ENCODE assay signal across 19 cellular contexts in genomic region chr17:72953621-72954020, GRCh38.
DNase-seq lines count a peak whose midpoint lies in the region; ATAC-seq and TF ChIP-seq lines count a peak whose summit lies in the region.
"Had no signal": no experiment of that assay in that cellular context is flagged by ENCODE, and none has a peak within 500 bp of the region (broad histone marks: within the 10 kb centered on the region; RNA-seq: fewer than 3 reads in every experiment).

No MANE protein-coding gene starts in this region.

- TF ChIP-seq CTCF in GM23338 (conservative IDR thresholded peaks at IDR 0.05; ENCODE audit: low read depth in 2 of 2) (no peak), RWPE2 (IDR thresholded peaks at IDR 0.05; ENCODE audit: poor library complexity, severe bottlenecking) (no peak)

- H3K27ac ChIP-seq in GM23338 (ENCODE audit: low read depth) = no peak overlapping the region
- H3K27ac ChIP-seq in RWPE2 (ENCODE audit: poor library complexity, severe bottlenecking) = no peak overlapping the region
- H3K27ac ChIP-seq: GM23248 had no signal

- no peaks in the 10 kb centered on the region for H3K9me3 ChIP-seq in RWPE2 (ENCODE audit: severe bottlenecking)

- H3K4me1 Mint-ChIP-seq in GM23338 = peaks cover 39% of the 10 kb centered on the region

- H3K27me3 ChIP-seq in GM23338 (ENCODE audit: insufficient read depth) (no peaks in the 10 kb centered on the region), RWPE2 (ENCODE audit: insufficient read depth, poor library complexity, severe bottlenecking) (no peaks in the 10 kb centered on the region)

- no peaks in the 10 kb centered on the region for H3K36me3 Mint-ChIP-seq in GM23338 (ENCODE audit: low read depth)

- H3K79me2 ChIP-seq in GM23338 (replicated peaks; ENCODE audit: insufficient read depth) = no peaks in the 10 kb centered on the region

- peak overlapping the region; percentile 61; the same call in 1 of the 2 replicates for H3K27ac Mint-ChIP-seq in GM23338
- H3K27ac Mint-ChIP-seq: B cell; CD4-positive, alpha-beta T cell had no signal

- H3K9me2 ChIP-seq in GM23338 (ENCODE audit: insufficient read depth) = no peaks in the 10 kb centered on the region

- no peak overlapping the region for H2AFZ ChIP-seq in GM23338
- H2AFZ ChIP-seq: GM23248 had no signal

- peaks cover 6% of the 10 kb centered on the region for H3K27me3 Mint-ChIP-seq in GM23338 (ENCODE audit: insufficient read depth, low read depth, poor library complexity)
- H3K27me3 Mint-ChIP-seq: B cell; CD4-positive, alpha-beta T cell had no signal

- H3K4me3 Mint-ChIP-seq in GM23338 = no peak overlapping the region
- H3K4me3 Mint-ChIP-seq: B cell; CD4-positive, alpha-beta T cell had no signal

- no peaks in the 10 kb centered on the region for H3K9me3 Mint-ChIP-seq in GM23338
- H3K9me3 Mint-ChIP-seq: CD4-positive, alpha-beta T cell had no signal

- ATAC-seq in GM23338 = no peak
- ATAC-seq in RWPE2 (ENCODE audit: low read depth) = 0 out of 3 replicates have a peak, but pooled peaks have one; percentile 41
- ATAC-seq: Right ventricle myocardium inferior had no signal

- H3K4me3 ChIP-seq in GM23338 = no peak overlapping the region
- no peak overlapping the region for H3K4me3 ChIP-seq in RWPE2 (ENCODE audit: severe bottlenecking)
- H3K4me3 ChIP-seq: GM23248 had no signal

- DNase-seq in GM23338 (ENCODE audit: low spot score) (no peak), HT1080 (ENCODE audit: low read depth) (peak; percentile 50), RWPE2 (ENCODE audit: low spot score) (no peak), islet precursor cell (peak; percentile 82), NCI-H1436 (lab: John Stamatoyannopoulos, UW) (no peak), KG1 (lab: John Stamatoyannopoulos, UW) (no peak), NCI-H187 treated with DMSO at 0.1 percent for 48 hours (lab: John Stamatoyannopoulos, UW) (no peak), foreskin melanocyte (no peak)
- DNase-seq: CD4-positive, alpha-beta T cell; DMS79 treated with DMSO at 0.1 percent for 48 hours; GDM1; GM23248; NCI-H1048; NCI-H146; NCI-H2081 treated with DMSO at 0.1 percent for 48 hours; NCI-H226; NCI-H524 treated with DMSO at 0.1 percent for 48 hours had no signal

- H3K36me3 ChIP-seq in GM23338 (ENCODE audit: insufficient read depth) (no peaks in the 10 kb centered on the region), RWPE2 (ENCODE audit: low read depth) (no peaks in the 10 kb centered on the region)

- no peak overlapping the region for H3K4me2 ChIP-seq in GM23338

- H4K20me1 ChIP-seq in GM23338 (replicated peaks; ENCODE audit: insufficient read depth) = no peaks in the 10 kb centered on the region

- H3K4me1 ChIP-seq in GM23338 (ENCODE audit: insufficient read depth) (peaks cover 23% of the 10 kb centered on the region), RWPE2 (ENCODE audit: insufficient read depth, poor library complexity, severe bottlenecking) (no peaks in the 10 kb centered on the region)

- no peaks in the 10 kb centered on the region for H3F3A ChIP-seq in GM23338 (replicated peaks; ENCODE audit: low read depth)

TF ChIP-seq in GM23338, 12 proteins besides CTCF, POLR2A, EP300 and RAD21:
- TF ChIP-seq ZNF462 (CRISPR knock-in tag; IDR thresholded peaks at IDR 0.05) (no peak), ETS1 (IDR thresholded peaks at IDR 0.05) (no peak), ZNF331 (CRISPR knock-in tag; IDR thresholded peaks at IDR 0.05; ENCODE audit: low read depth) (no peak), EZH2phosphoT487 (IDR thresholded peaks at IDR 0.05; ENCODE audit: unreplicated experiment) (no peak), REST (IDR thresholded peaks at IDR 0.05; ENCODE audit: unreplicated experiment) (no peak)
TF ChIP-seq in GM23338: peak in this region for 0.

Comparison
In these comparisons a context has a peak if more than half of its experiments do, and no peak if none do; other contexts are left out.
1. DNase-seq: peak in HT1080 (single experiment) and islet precursor cell (single experiment); none in GM23338 (single experiment), RWPE2 (single experiment), NCI-H1436 (single experiment), KG1 (single experiment), NCI-H187 treated with DMSO at 0.1 percent for 48 hours (single experiment) and foreskin melanocyte (single experiment).